In genomic region chr17:58692239-58693055, GRCh38 we compare ENCODE assay signal across 8 cellular contexts.
A peak's percentile ranks its signal among the peaks of the same experiment; 100 is the strongest.
DNase-seq lines count a peak whose midpoint lies in the region; ATAC-seq lines count a peak whose summit lies in the region.

RAD51C (plus strand) TSS chr17:58692602; CDS start chr17:58692644, 42 bp downstream.

- peak within 1 kb of the TSS; percentile 97 for H3K27ac ChIP-seq in cingulate gyrus (ENCODE audit: low read depth, low read length)

- ATAC-seq in GM19043 (IDR thresholded peaks at IDR 0.05; ENCODE audit: low read depth, unreplicated experiment) (peak; percentile 98), HG03354 (IDR thresholded peaks at IDR 0.05; ENCODE audit: poor library complexity, severe bottlenecking, unreplicated experiment) (peak; percentile 98)

- peak; percentile 85 for DNase-seq in Ammon's horn (ENCODE audit: low spot score)
- peak; percentile 90 for DNase-seq in NCI-H510A (lab: John Stamatoyannopoulos, UW)
- DNase-seq in activated CD4-positive, alpha-beta T cell treated with anti-CD3 and anti-CD28 coated beads for 4 hours: peak; percentile 83 to 85
- DNase-seq in kidney tubule cell (ENCODE audit: low spot score): peak; percentile 91
- peak; percentile 54 to 69 for DNase-seq in stimulated activated CD4-positive, alpha-beta T cell treated with anti-CD3 and anti-CD28 coated beads, Interleukin-1b, Interleukin-23, amount 100 ng/mL, for 1 hour (ENCODE audit: low read depth in 2 of 2)

Comparison
In these comparisons a context has a peak if more than half of its experiments do, and no peak if none do; other contexts are left out.
1. Peak in every context shown above with its lines: DNase-seq, ATAC-seq and H3K27ac ChIP-seq.